Comparison of ENCODE assay signal across 1 cellular context in genomic region chr13:33642374-33643065, GRCh38.
TF ChIP-seq lines count a peak whose summit lies in the region.

No MANE protein-coding gene starts in this region.

TF ChIP-seq in HepG2, 621 proteins besides CTCF, POLR2A, EP300 and RAD21 (continued from another document and continues in another):
- TF ChIP-seq SNAPC4 (CRISPR knock-in tag; IDR thresholded peaks at IDR 0.05) (0 out of 2 replicates have a peak, but pooled peaks have one; percentile 80), ZNF619 (CRISPR knock-in tag; IDR thresholded peaks at IDR 0.05) (no peak), ZFP37 (CRISPR knock-in tag; IDR thresholded peaks at IDR 0.05; ENCODE audit: borderline replicate concordance) (no peak), UBTF (CRISPR knock-in tag; IDR thresholded peaks at IDR 0.05) (0 out of 2 replicates have a peak, but pooled peaks have one; percentile 46), ZBTB33 (CRISPR knock-in tag; IDR thresholded peaks at IDR 0.05) (no peak; the same call in 1 of the 2 replicates), ZSCAN12 (CRISPR knock-in tag; IDR thresholded peaks at IDR 0.05) (no peak), ZZZ3 (CRISPR knock-in tag; IDR thresholded peaks at IDR 0.05; ENCODE audit: borderline replicate concordance) (no peak), SPEN (CRISPR knock-in tag; IDR thresholded peaks at IDR 0.05; ENCODE audit: low read depth) (no peak; the same call in 1 of the 2 replicates), ZNF354B (CRISPR knock-in tag; IDR thresholded peaks at IDR 0.05) (no peak), BORCS8-MEF2B (CRISPR knock-in tag; IDR thresholded peaks at IDR 0.05) (no peak), ERF (CRISPR knock-in tag; IDR thresholded peaks at IDR 0.05) (peak; percentile 75; the same call in 1 of the 2 replicates), NFYB (CRISPR knock-in tag; IDR thresholded peaks at IDR 0.05) (peak; percentile 31; the same call in 1 of the 2 replicates), SETDB1 (CRISPR knock-in tag; IDR thresholded peaks at IDR 0.05; ENCODE audit: borderline replicate concordance) (no peak), DNMT1 (CRISPR knock-in tag; IDR thresholded peaks at IDR 0.05) (no peak), BATF2 (CRISPR knock-in tag; IDR thresholded peaks at IDR 0.05) (no peak), NFE2 (CRISPR knock-in tag; IDR thresholded peaks at IDR 0.05) (no peak), FUBP1 (CRISPR knock-in tag; IDR thresholded peaks at IDR 0.05; ENCODE audit: borderline replicate concordance) (no peak), ZNF3 (CRISPR knock-in tag; IDR thresholded peaks at IDR 0.05) (no peak), PAXIP1 (CRISPR knock-in tag; conservative IDR thresholded peaks at IDR 0.05) (peak; percentile 94), FOXC1 (CRISPR knock-in tag; IDR thresholded peaks at IDR 0.05; ENCODE audit: borderline replicate concordance) (no peak; the same call in 1 of the 2 replicates), ATF5 (CRISPR knock-in tag; IDR thresholded peaks at IDR 0.05; ENCODE audit: low read depth) (no peak), MTF2 (CRISPR knock-in tag; IDR thresholded peaks at IDR 0.05; ENCODE audit: borderline replicate concordance) (no peak), FOXM1 (CRISPR knock-in tag; IDR thresholded peaks at IDR 0.05) (no peak), ZNF383 (CRISPR knock-in tag; IDR thresholded peaks at IDR 0.05; ENCODE audit: borderline replicate concordance) (no peak), GATA4 (IDR thresholded peaks at IDR 0.05; ENCODE audit: borderline replicate concordance, low read depth) (peak; percentile 87; the same call in 1 of the 2 replicates), ZNF556 (CRISPR knock-in tag; IDR thresholded peaks at IDR 0.05; ENCODE audit: borderline replicate concordance) (no peak), XRCC5 (optimal IDR thresholded peaks at IDR 0.05; ENCODE audit: low read length) (no peak), THAP9 (CRISPR knock-in tag; IDR thresholded peaks at IDR 0.05; ENCODE audit: borderline replicate concordance) (no peak; the same call in 1 of the 2 replicates), HDAC2 (CRISPR knock-in tag; IDR thresholded peaks at IDR 0.05) (peak; percentile 86)
- TF ChIP-seq, protein P1, sequence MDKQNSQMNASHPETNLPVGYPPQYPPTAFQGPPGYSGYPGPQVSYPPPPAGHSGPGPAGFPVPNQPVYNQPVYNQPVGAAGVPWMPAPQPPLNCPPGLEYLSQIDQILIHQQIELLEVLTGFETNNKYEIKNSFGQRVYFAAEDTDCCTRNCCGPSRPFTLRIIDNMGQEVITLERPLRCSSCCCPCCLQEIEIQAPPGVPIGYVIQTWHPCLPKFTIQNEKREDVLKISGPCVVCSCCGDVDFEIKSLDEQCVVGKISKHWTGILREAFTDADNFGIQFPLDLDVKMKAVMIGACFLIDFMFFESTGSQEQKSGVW (CRISPR knock-in tag; IDR thresholded peaks at IDR 0.05; ENCODE audit: borderline replicate concordance) = no peak
- TF ChIP-seq, protein P2, sequence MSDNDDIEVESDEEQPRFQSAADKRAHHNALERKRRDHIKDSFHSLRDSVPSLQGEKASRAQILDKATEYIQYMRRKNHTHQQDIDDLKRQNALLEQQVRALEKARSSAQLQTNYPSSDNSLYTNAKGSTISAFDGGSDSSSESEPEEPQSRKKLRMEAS (IDR thresholded peaks at IDR 0.05) = peak; percentile 37; the same call in 1 of the 2 replicates
- TF ChIP-seq, protein P3, sequence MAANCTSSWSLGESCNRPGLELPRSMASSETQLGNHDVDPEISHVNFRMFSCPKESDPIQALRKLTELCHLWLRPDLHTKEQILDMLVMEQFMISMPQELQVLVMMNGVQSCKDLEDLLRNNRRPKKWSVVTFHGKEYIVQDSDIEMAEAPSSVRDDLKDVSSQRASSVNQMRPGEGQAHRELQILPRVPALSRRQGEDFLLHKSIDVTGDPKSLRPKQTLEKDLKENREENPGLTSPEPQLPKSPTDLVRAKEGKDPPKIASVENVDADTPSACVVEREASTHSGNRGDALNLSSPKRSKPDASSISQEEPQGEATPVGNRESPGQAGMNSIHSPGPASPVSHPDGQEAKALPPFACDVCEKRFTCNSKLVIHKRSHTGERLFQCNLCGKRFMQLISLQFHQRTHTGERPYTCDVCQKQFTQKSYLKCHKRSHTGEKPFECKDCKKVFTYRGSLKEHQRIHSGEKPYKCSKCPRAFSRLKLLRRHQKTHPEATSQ (CRISPR knock-in tag; IDR thresholded peaks at IDR 0.05; ENCODE audit: borderline replicate concordance) = 0 out of 2 replicates have a peak, but pooled peaks have one; percentile 50
